In the genomic region with DNA sequence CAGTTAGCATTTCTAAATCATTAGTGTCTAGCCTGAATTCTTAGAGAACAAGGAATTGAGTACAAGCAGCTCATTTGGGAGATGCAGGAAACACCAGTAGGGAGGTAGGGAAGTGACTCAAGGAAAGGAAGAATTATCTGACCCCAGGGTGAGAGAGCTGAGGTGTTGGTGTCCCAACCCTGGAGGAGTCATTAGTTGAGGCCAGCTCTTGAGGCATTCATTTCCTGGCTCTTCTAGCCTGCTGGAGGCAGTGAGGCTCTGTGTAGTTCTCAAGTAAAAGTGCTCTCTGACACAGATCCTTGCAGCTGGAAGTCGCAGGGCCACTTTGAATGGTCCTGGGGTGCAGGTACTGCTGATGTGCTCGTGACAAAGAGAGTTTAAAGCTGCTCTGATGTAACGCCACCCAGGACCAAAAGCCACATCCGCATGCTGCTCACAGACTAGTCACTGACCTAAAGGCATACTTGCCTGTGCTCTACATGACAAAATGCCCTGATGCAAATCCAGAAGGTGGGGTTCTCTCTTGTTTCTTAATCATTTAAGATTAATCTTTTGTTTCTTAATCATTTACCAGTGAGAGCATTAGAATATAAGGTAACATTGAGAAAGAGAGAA, we compare ENCODE assay signal across 17 cellular contexts.
A peak's percentile ranks its signal among the peaks of the same experiment; 100 is the strongest.
DNase-seq lines count a peak whose midpoint lies in the region; ATAC-seq, FAIRE-seq and TF ChIP-seq lines count a peak whose summit lies in the region.
"Had no signal": no experiment of that assay in that cellular context is flagged by ENCODE, and none has a peak within 500 bp of the region (broad histone marks: within the 10 kb centered on the region; RNA-seq: fewer than 3 reads in every experiment).

No MANE protein-coding gene starts in this region.

- H3K27me3 Mint-ChIP-seq in Calu3 (ENCODE audit: unreplicated experiment), result no peaks in the 10 kb centered on the region
- no peaks in the 10 kb centered on the region for H3K27me3 Mint-ChIP-seq in activated CD4-positive, alpha-beta memory T cell treated with anti-CD3 and anti-CD28 coated beads, Interleukin-2, amount 10 ng/mL, durations not matched to agents 7 days and 5 days

- H3K79me2 ChIP-seq in GM23248 (ENCODE audit: insufficient read depth), result no peaks in the 10 kb centered on the region
- H3K79me2 ChIP-seq in PC-3 (ENCODE audit: low read length), result no peaks in the 10 kb centered on the region

- H4K20me1 ChIP-seq in GM23248 (ENCODE audit: insufficient read depth), result no peaks in the 10 kb centered on the region
- H4K20me1 ChIP-seq in PC-3 (ENCODE audit: low read length), result no peaks in the 10 kb centered on the region

- BruUV-seq in Calu3 (replicated peaks; lab: Mats Ljungman, UMichigan), result no TSS peak
- no TSS peak for BruUV-seq in PC-3 (replicated peaks; lab: Mats Ljungman, UMichigan)

- H3K4me3 Mint-ChIP-seq in Calu3 (ENCODE audit: low read depth, unreplicated experiment), result no peak overlapping the region
- H3K4me3 Mint-ChIP-seq in activated CD4-positive, alpha-beta memory T cell treated with anti-CD3 and anti-CD28 coated beads, Interleukin-2, amount 10 ng/mL, durations not matched to agents 7 days and 5 days, result no peak overlapping the region

- H3K9me3 Mint-ChIP-seq in Calu3 (ENCODE audit: low read depth, unreplicated experiment), result peaks cover 3% of the 10 kb centered on the region
- peaks cover under 1% of the 10 kb centered on the region for H3K9me3 Mint-ChIP-seq in activated CD4-positive, alpha-beta memory T cell treated with anti-CD3 and anti-CD28 coated beads, Interleukin-2, amount 10 ng/mL, durations not matched to agents 7 days and 5 days

- 57 to 72% methylated on average over 4 of the region's 4 CpGs for WGBS in GM23248 (ENCODE audit: low coverage in 1 of 2, low lambda C conversion rate in 2 of 2, missing lambda C conversion rate in 2 of 2), 2 experiments

- peaks cover 27% of the 10 kb centered on the region for H3K4me1 Mint-ChIP-seq in Calu3 (ENCODE audit: low read depth, unreplicated experiment)
- H3K4me1 Mint-ChIP-seq in activated CD4-positive, alpha-beta memory T cell treated with anti-CD3 and anti-CD28 coated beads, Interleukin-2, amount 10 ng/mL, durations not matched to agents 7 days and 5 days, result no peaks in the 10 kb centered on the region

- DNase-seq in Calu3 (peak; percentile 6), GM23248 (peak; percentile 2), PC-3 (peak; percentile 77), fibroblast of pulmonary artery (ENCODE audit: low read depth) (peak; percentile 2), middle frontal gyrus (ENCODE audit: extremely low spot score, low spot score) (no peak), H54 (ENCODE audit: insufficient read length, low spot score) (no peak)
- DNase-seq in activated CD4-positive, alpha-beta memory T cell treated with anti-CD3 and anti-CD28 coated beads, Interleukin-2, amount 10 ng/mL, durations not matched to agents 7 days and 5 days, result no peak
- DNase-seq: COR-L47, DMS53, GDM1, Kasumi-1, NCI-H1417, NCI-H1930, NCI-H2171 treated with DMSO at 0.1 percent for 48 hours, SIG-M5 had no signal

- H3K27ac ChIP-seq in GM23248, result no peak overlapping the region
- peak overlapping the region; percentile 72 for H3K27ac ChIP-seq in PC-3 (ENCODE audit: low read length)
- H3K27ac ChIP-seq: C4-2B had no signal

- no peak overlapping the region for H2AFZ ChIP-seq in GM23248
- no peak overlapping the region for H2AFZ ChIP-seq in PC-3 (ENCODE audit: low read length)

- H3F3A ChIP-seq in GM23248 (ENCODE audit: insufficient read depth) (no peaks in the 10 kb centered on the region), PC-3 (ENCODE audit: low read length, unreplicated experiment) (peaks cover 4% of the 10 kb centered on the region)

- FAIRE-seq in H54 (lab: Jason Lieb, UNC), result no peak

- ATAC-seq in PC-3 (peak; percentile 71), GM18519 (IDR thresholded peaks at IDR 0.05; ENCODE audit: low FRiP score, unreplicated experiment) (no peak)

- CTCF ChIA-PET in Calu3 (lab: Charles Lee) (no interaction called here), PC-3 (lab: Charles Lee) (no interaction called here)
- CTCF ChIA-PET in activated CD4-positive, alpha-beta memory T cell treated with anti-CD3 and anti-CD28 coated beads, Interleukin-2, amount 10 ng/mL, durations not matched to agents 7 days and 5 days (lab: Charles Lee), result no interaction called here

- H3K9me3 ChIP-seq in GM23248 (ENCODE audit: low read depth), result no peaks in the 10 kb centered on the region
- no peaks in the 10 kb centered on the region for H3K9me3 ChIP-seq in PC-3 (ENCODE audit: low read length)

- intact Hi-C loops in Calu3 (cut with micrococcal nuclease; ENCODE audit: unreplicated experiment) (no loop called here), PC-3 (cut with micrococcal nuclease) (no loop called here)

- TF ChIP-seq CTCF in Calu3 (IDR thresholded peaks at IDR 0.05; ENCODE audit: unreplicated experiment) (no peak), PC-3 (conservative IDR thresholded peaks at IDR 0.05; ENCODE audit: low read depth, low read length) (no peak), fibroblast of pulmonary artery (IDR thresholded peaks at IDR 0.05; ENCODE audit: low read length, missing control alignments) (no peak)

- no peak for TF ChIP-seq POLR2A in H54 (IDR thresholded peaks at IDR 0.05; ENCODE audit: low read depth, low read length)

- H3K4me2 ChIP-seq in GM23248 (ENCODE audit: unreplicated experiment) (no peak overlapping the region), PC-3 (ENCODE audit: low read length) (peak overlapping the region; percentile 27)

- no peak overlapping the region for H3K4me3 ChIP-seq in GM23248
- H3K4me3 ChIP-seq in PC-3 (ENCODE audit: low read length), result no peak overlapping the region
- no peak overlapping the region for H3K4me3 ChIP-seq in fibroblast of pulmonary artery (replicated peaks; ENCODE audit: low read depth, low read length)

- H3K4me1 ChIP-seq in GM23248 (ENCODE audit: insufficient read depth), result no peaks in the 10 kb centered on the region
- H3K4me1 ChIP-seq in PC-3 (ENCODE audit: insufficient read depth, low read length), result peaks cover 38% of the 10 kb centered on the region

- in situ Hi-C loops in GM23248 (cut with MboI), result no loop called here

- POLR2A ChIA-PET in PC-3 (lab: Charles Lee; ENCODE audit: unreplicated experiment), result no interaction called here
- POLR2A ChIA-PET in activated CD4-positive, alpha-beta memory T cell treated with anti-CD3 and anti-CD28 coated beads, Interleukin-2, amount 10 ng/mL, durations not matched to agents 7 days and 5 days (lab: Charles Lee), result no interaction called here

- H3K27ac Mint-ChIP-seq in Calu3 (ENCODE audit: unreplicated experiment), result peak overlapping the region; percentile 16
- no peak overlapping the region for H3K27ac Mint-ChIP-seq in activated CD4-positive, alpha-beta memory T cell treated with anti-CD3 and anti-CD28 coated beads, Interleukin-2, amount 10 ng/mL, durations not matched to agents 7 days and 5 days

- H3K27me3 ChIP-seq in GM23248 (replicated peaks; ENCODE audit: insufficient read depth) (no peaks in the 10 kb centered on the region), PC-3 (ENCODE audit: low read length) (no peaks in the 10 kb centered on the region)

- H3K36me3 Mint-ChIP-seq in Calu3 (ENCODE audit: insufficient read depth, unreplicated experiment), result no peaks in the 10 kb centered on the region
- H3K36me3 Mint-ChIP-seq in activated CD4-positive, alpha-beta memory T cell treated with anti-CD3 and anti-CD28 coated beads, Interleukin-2, amount 10 ng/mL, durations not matched to agents 7 days and 5 days (ENCODE audit: low read depth), result no peaks in the 10 kb centered on the region

- H3K9ac ChIP-seq in GM23248 (no peak overlapping the region), PC-3 (ENCODE audit: low read length) (peak overlapping the region; percentile 16; the same call in 1 of the 2 replicates)

- no peaks in the 10 kb centered on the region for H3K36me3 ChIP-seq in GM23248 (ENCODE audit: low read depth)
- H3K36me3 ChIP-seq in PC-3 (ENCODE audit: low read depth, low read length), result no peaks in the 10 kb centered on the region

- H3K9me2 ChIP-seq in GM23248 (ENCODE audit: insufficient read depth), result no peaks in the 10 kb centered on the region
- H3K9me2 ChIP-seq in PC-3 (replicated peaks; ENCODE audit: low read length), result no peaks in the 10 kb centered on the region

Comparison
In these comparisons a context has a peak if more than half of its experiments do, and no peak if none do; other contexts are left out.
1. DNase-seq: peak in Calu3 (single experiment), GM23248 (single experiment), PC-3 (single experiment) and fibroblast of pulmonary artery (single experiment); none in activated CD4-positive, alpha-beta memory T cell treated with anti-CD3 and anti-CD28 coated beads, Interleukin-2, amount 10 ng/mL, durations not matched to agents 7 days and 5 days (single experiment), middle frontal gyrus (single experiment) and H54 (single experiment).